Comparison of ENCODE assay signal across 8 cellular contexts in the genomic region with DNA sequence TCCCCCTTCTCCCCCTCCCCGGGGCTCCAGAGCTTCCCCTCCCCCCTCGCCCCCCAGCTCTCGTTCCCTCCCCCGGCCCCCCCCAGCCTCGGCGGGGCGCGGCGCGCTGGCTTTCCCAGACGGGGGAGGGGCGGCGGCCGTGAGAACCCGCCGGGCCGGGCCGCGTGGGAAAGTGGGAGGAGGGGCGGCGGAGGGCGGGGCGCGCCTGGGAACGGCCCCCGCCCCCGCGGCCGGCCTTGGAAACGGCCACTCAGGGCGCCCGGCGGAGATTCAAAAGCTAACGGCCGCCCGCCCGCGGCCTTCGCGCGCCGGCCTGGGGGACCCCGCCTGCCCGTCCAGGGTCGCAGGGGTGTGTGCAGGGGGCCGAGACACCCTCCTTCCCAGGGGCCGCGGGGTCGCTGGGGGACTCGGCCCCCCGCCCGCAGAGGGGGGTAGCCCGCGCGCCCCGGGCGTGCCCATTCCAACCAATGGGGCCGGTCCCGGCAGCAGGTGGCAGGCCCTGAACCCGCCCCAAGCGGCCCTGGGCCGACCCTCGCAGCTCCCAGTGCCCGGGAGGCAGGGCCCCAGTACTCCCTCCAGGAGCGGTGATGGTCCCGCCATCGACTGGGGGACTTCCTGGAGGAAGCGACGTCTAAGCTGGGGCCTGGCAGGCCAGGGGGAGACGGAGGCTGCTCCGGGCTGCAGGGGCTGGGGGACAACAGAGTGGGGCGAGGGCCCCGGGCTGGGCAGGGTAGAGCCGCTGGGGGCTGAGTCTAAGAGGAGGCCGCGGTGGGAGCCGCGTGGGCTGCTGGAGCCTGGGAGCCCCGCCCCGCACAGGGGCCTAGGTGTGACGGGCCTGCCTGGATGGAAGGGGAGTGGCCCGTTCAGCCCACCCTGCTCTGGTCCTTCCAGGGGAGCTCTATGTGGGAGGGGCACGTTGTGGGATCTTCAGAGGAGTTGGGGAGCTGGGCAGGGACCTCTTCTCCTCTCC. TPM values are rescaled to one million over a fixed set of nuclear protein-coding genes. Genes with fewer than 3 reads are reported as not detected.
DNase-seq lines count a peak whose midpoint lies in the region; ATAC-seq and TF ChIP-seq lines count a peak whose summit lies in the region.

No MANE protein-coding gene starts in this region.

- H3K9me3 ChIP-seq in breast epithelium, result no peaks in the 10 kb centered on the region

- H3K36me3 Mint-ChIP-seq in memory B cell, result no peaks in the 10 kb centered on the region

- H3K27ac ChIP-seq in breast epithelium, result peak overlapping the region in 1 of 2 donors; percentile 36

- ATAC-seq in memory B cell (ENCODE audit: low read depth), result peak; percentile 19

- H3K4me3 Mint-ChIP-seq in memory B cell, result no peak overlapping the region

- H3K36me3 ChIP-seq in breast epithelium, result no peaks in the 10 kb centered on the region

- H3K4me3 ChIP-seq in breast epithelium, result peak overlapping the region; percentile 13 to 66 (median 30)

- peaks cover 4% of the 10 kb centered on the region for H3K4me1 Mint-ChIP-seq in memory B cell

- TF ChIP-seq CTCF in breast epithelium (IDR thresholded peaks at IDR 0.05), result no peak

- H3K9me3 Mint-ChIP-seq in memory B cell, result no peaks in the 10 kb centered on the region

- H3K27me3 Mint-ChIP-seq in memory B cell, result peaks cover 3% of the 10 kb centered on the region

- no peaks in the 10 kb centered on the region for H3K27me3 ChIP-seq in breast epithelium

- DNase-seq in DMS 273 (lab: John Stamatoyannopoulos, UW; ENCODE audit: unreplicated experiment) (peak; percentile 76), DMS 273 treated with DMSO at 0.1 percent for 48 hours (lab: John Stamatoyannopoulos, UW) (no peak), MV-4-11 (lab: John Stamatoyannopoulos, UW) (peak; percentile 3), breast epithelium (ENCODE audit: low spot score in 2 of 2) (peak in 1 of 2 donors; percentile 55), memory B cell (ENCODE audit: low spot score in 2 of 2) (peak in 1 of 2 donors; percentile 36), GOT3 (lab: John Stamatoyannopoulos, UW) (no peak), NCI-H187 (lab: John Stamatoyannopoulos, UW) (no peak), SW 1271 (lab: John Stamatoyannopoulos, UW) (no peak)

- H3K4me1 ChIP-seq in breast epithelium, result peaks cover 0 to 7% of the 10 kb centered on the region in 2 donors

- TF ChIP-seq POLR2A in breast epithelium (IDR thresholded peaks at IDR 0.05), result no peak

- no peak overlapping the region for H3K27ac Mint-ChIP-seq in memory B cell

- intact Hi-C loops in breast epithelium (cut with DNase I; ENCODE audit: low total_unique reads), result no loop called here

RNA-seq across cellular contexts. Expression of a gene that starts 14.2 kb away (rescaled TPM):
- total RNA-seq in breast epithelium, result 1 to 10 TPM; 2.1 to 6.9 (median 3.5) TPM

RNA-seq across cellular contexts. Expression of a gene that starts 38.8 kb away (rescaled TPM):
- total RNA-seq in breast epithelium, result 1 to 10 TPM; 2.9 to 5.4 (median 3.7) TPM

Comparison
In these comparisons a context has a peak if more than half of its experiments do, and no peak if none do; other contexts are left out.
1. DNase-seq: peak in DMS 273 (single experiment) and MV-4-11 (single experiment); none in DMS 273 treated with DMSO at 0.1 percent for 48 hours (single experiment), GOT3 (single experiment), NCI-H187 (0 of 2) and SW 1271 (0 of 2).